8 cellular contexts compared by ENCODE assay signal in genomic region chr1:230972855-230973271, GRCh38.
A peak's percentile ranks its signal among the peaks of the same experiment; 100 is the strongest.
DNase-seq lines count a peak whose midpoint lies in the region; ATAC-seq lines count a peak whose summit lies in the region.

No MANE protein-coding gene starts in this region.

- DNase-seq in SW480 (ENCODE audit: low spot score) (peak; percentile 20), astrocyte of the hippocampus (ENCODE audit: low read depth, low spot score) (peak; percentile 11), HuH-7 (ENCODE audit: low spot score) (no peak), RPMI8226 (no peak), DMS79 (lab: John Stamatoyannopoulos, UW) (no peak)
- peak; percentile 25 to 54 for DNase-seq in stimulated activated CD8-positive, alpha-beta memory T cell treated with anti-CD3 and anti-CD28 coated beads, Interleukin-15, amount 100 ng/mL, for 48 hours (ENCODE audit: low read depth in 2 of 2)

- peak; percentile 77 for ATAC-seq in GM18873 (IDR thresholded peaks at IDR 0.05; ENCODE audit: low FRiP score, unreplicated experiment)
- peak; percentile 79 for ATAC-seq in HG03060 (IDR thresholded peaks at IDR 0.05; ENCODE audit: low read depth, unreplicated experiment)

Comparison
In these comparisons a context has a peak if more than half of its experiments do, and no peak if none do; other contexts are left out.
1. DNase-seq: peak in SW480 (single experiment), astrocyte of the hippocampus (single experiment) and stimulated activated CD8-positive, alpha-beta memory T cell treated with anti-CD3 and anti-CD28 coated beads, Interleukin-15, amount 100 ng/mL, for 48 hours (2 of 2); none in HuH-7 (single experiment), RPMI8226 (single experiment) and DMS79 (single experiment).